In the genomic region with DNA sequence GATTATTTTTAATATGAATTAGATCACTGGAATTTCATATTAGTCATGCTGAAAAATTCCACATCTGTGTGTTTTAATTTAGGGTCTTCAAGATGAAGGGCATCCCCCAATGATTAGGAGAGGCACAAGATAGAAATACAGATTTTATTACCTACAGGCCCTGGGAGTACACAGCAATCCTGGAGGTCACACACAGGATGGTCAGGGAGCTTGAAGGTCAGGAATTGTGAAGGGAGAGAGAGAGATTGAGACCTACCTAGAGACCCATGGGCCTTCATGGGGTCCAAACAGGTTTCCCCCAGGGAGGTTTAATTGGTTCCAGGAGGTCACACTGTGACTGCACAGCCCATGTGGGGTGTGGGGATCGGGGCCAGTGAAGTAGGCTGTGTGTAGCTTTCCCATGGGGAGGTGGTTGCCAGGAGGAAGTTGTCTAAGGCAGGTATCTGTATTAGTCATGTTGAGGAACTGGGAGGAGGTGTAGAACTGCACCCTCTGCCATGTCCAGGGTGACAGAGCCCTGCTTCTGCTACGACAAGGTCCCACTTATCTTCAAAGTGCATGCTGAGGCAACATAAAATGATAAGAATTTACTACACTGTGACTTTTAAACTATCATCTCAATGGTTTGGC, we compare ENCODE assay signal across 9 cellular contexts. TPM values are rescaled to one million over a fixed set of nuclear protein-coding genes. Genes with fewer than 3 reads are reported as not detected.
DNase-seq lines count a peak whose midpoint lies in the region; ATAC-seq and TF ChIP-seq lines count a peak whose summit lies in the region.
"Had no signal": no experiment of that assay in that cellular context is flagged by ENCODE, and none has a peak within 500 bp of the region (broad histone marks: within the 10 kb centered on the region; RNA-seq: fewer than 3 reads in every experiment).

No MANE protein-coding gene starts in this region.

- no peak overlapping the region for H3K4me3 ChIP-seq in ascending aorta

- H3K9me3 ChIP-seq in ascending aorta, result no peaks in the 10 kb centered on the region

- H3K36me3 ChIP-seq in ascending aorta, result no peaks in the 10 kb centered on the region

- ATAC-seq in GM19468 (IDR thresholded peaks at IDR 0.05; ENCODE audit: extremely low read depth, unreplicated experiment), result peak; percentile 82
- peak; percentile 89 for ATAC-seq in HG03442 (IDR thresholded peaks at IDR 0.05; ENCODE audit: unreplicated experiment)

- H3K27me3 ChIP-seq in ascending aorta, result no peaks in the 10 kb centered on the region

- H3K9me3 Mint-ChIP-seq in Calu3 (ENCODE audit: low read depth, unreplicated experiment) (no peaks in the 10 kb centered on the region), chondrocyte (ENCODE audit: low read depth) (no peaks in the 10 kb centered on the region)
- H3K9me3 Mint-ChIP-seq: activated naive CD8-positive, alpha-beta T cell treated with anti-CD3 and anti-CD28 coated beads, Interleukin-2, amount 10 ng/mL, durations not matched to agents 7 days and 5 days had no signal

- H3K4me1 Mint-ChIP-seq in Calu3 (ENCODE audit: low read depth, unreplicated experiment) (peaks cover 45% of the 10 kb centered on the region), chondrocyte (ENCODE audit: low read depth) (peaks cover 55% of the 10 kb centered on the region)

- H3K27me3 Mint-ChIP-seq in Calu3 (ENCODE audit: unreplicated experiment), result no peaks in the 10 kb centered on the region
- H3K27me3 Mint-ChIP-seq in chondrocyte (ENCODE audit: low read depth), result no peaks in the 10 kb centered on the region
- H3K27me3 Mint-ChIP-seq: activated naive CD8-positive, alpha-beta T cell treated with anti-CD3 and anti-CD28 coated beads, Interleukin-2, amount 10 ng/mL, durations not matched to agents 7 days and 5 days had no signal

- peaks cover 5% of the 10 kb centered on the region for H3K36me3 Mint-ChIP-seq in Calu3 (ENCODE audit: insufficient read depth, unreplicated experiment)
- no peaks in the 10 kb centered on the region for H3K36me3 Mint-ChIP-seq in chondrocyte (ENCODE audit: low read depth)

- no peak for TF ChIP-seq CTCF in Calu3 (IDR thresholded peaks at IDR 0.05; ENCODE audit: unreplicated experiment)
- TF ChIP-seq CTCF in chondrocyte (IDR thresholded peaks at IDR 0.05), result no peak
- TF ChIP-seq CTCF in ascending aorta (IDR thresholded peaks at IDR 0.05), result no peak

- intact Hi-C loops in Calu3 (cut with micrococcal nuclease; ENCODE audit: unreplicated experiment) (no loop called here), ascending aorta (cut with DNase I) (no loop called here)

- BruUV-seq in Calu3 (replicated peaks; lab: Mats Ljungman, UMichigan), result no TSS peak

- no peak overlapping the region for H3K27ac ChIP-seq in ascending aorta

- H3K4me3 Mint-ChIP-seq in Calu3 (ENCODE audit: low read depth, unreplicated experiment) (peak overlapping the region; percentile 44), chondrocyte (ENCODE audit: unreplicated experiment) (no peak overlapping the region)
- H3K4me3 Mint-ChIP-seq: activated naive CD8-positive, alpha-beta T cell treated with anti-CD3 and anti-CD28 coated beads, Interleukin-2, amount 10 ng/mL, durations not matched to agents 7 days and 5 days had no signal

- peaks cover 12 to 32% of the 10 kb centered on the region in 2 donors for H3K4me1 ChIP-seq in ascending aorta

- CTCF ChIA-PET in Calu3 (lab: Charles Lee), result no interaction called here

- DNase-seq in Calu3 (peak; percentile 59), chondrocyte (ENCODE audit: low spot score) (no peak), RKO (ENCODE audit: low spot score) (no peak), ascending aorta (ENCODE audit: low spot score in 2 of 2) (no peak), NCI-H1092 treated with DMSO at 0.1 percent for 48 hours (lab: John Stamatoyannopoulos, UW) (no peak), NCI-H524 (lab: John Stamatoyannopoulos, UW) (no peak)
- DNase-seq: activated naive CD8-positive, alpha-beta T cell treated with anti-CD3 and anti-CD28 coated beads, Interleukin-2, amount 10 ng/mL, durations not matched to agents 7 days and 5 days had no signal

- peak overlapping the region; percentile 84 for H3K27ac Mint-ChIP-seq in Calu3 (ENCODE audit: unreplicated experiment)
- peak overlapping the region; percentile 78 for H3K27ac Mint-ChIP-seq in chondrocyte (ENCODE audit: unreplicated experiment)
- H3K27ac Mint-ChIP-seq: activated naive CD8-positive, alpha-beta T cell treated with anti-CD3 and anti-CD28 coated beads, Interleukin-2, amount 10 ng/mL, durations not matched to agents 7 days and 5 days had no signal

RNA-seq across cellular contexts. Expression of a gene that starts 18.3 kb away (rescaled TPM):
- total RNA-seq in Calu3 (2022) (16.6 and 17.7 TPM in 2 replicates), chondrocyte (31.7 to 47.1 TPM (median 43.9 TPM) in 3 replicates), ascending aorta (55.2 TPM)
